ENCODE assay signal across 16 cellular contexts in the genomic region with DNA sequence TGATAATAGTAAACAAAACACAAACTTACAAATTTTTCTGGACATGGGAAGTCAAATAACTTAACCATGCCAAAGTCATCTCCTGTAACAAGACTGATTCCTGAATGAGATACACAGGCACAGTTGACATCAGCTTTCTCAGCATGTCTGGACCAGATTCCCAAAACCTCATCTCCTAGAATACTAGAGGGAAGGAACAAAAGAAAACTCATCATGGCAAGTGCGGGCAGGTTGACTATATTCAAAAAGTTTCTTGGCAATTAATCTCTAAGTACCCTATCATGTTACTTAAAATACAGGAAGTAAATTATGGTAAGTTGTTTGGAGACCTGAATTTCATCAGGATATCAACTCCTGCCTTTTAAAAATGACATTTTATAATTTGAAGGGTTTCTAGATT. TPM values are rescaled to one million over a fixed set of nuclear protein-coding genes. Genes with fewer than 3 reads are reported as not detected.
A peak's percentile ranks its signal among the peaks of the same experiment; 100 is the strongest.
DNase-seq lines count a peak whose midpoint lies in the region; ATAC-seq and TF ChIP-seq lines count a peak whose summit lies in the region.
"Had no signal": no experiment of that assay in that cellular context is flagged by ENCODE, and none has a peak within 500 bp of the region (broad histone marks: within the 10 kb centered on the region; RNA-seq: fewer than 3 reads in every experiment).

No MANE protein-coding gene starts in this region.

- no peak overlapping the region for H3K18ac ChIP-seq in IMR-90 (ENCODE audit: low read depth, low read length)

- no peak for TF ChIP-seq CTCF in HEK293 (tag by site-specific recombination; IDR thresholded peaks at IDR 0.05)
- no peak for TF ChIP-seq CTCF in IMR-90 (conservative IDR thresholded peaks at IDR 0.05; ENCODE audit: low read depth, low read length)
- TF ChIP-seq CTCF in RWPE1 (conservative IDR thresholded peaks at IDR 0.05; ENCODE audit: low read depth), result no peak
- no peak for TF ChIP-seq CTCF in endothelial cell (IDR thresholded peaks at IDR 0.05; ENCODE audit: unreplicated experiment)

- CTCF ChIA-PET in HEK293 (lab: Yijun Ruan, JAX), result interaction anchor here (0.9 kb wide), 1 partner anchor 672 kb away, joined by 5 read pairs; no protein-coding TSS in a partner anchor
- CTCF ChIA-PET in IMR-90 (lab: Yijun Ruan, JAX), result no interaction called here
- CTCF ChIA-PET in RWPE1 (lab: Yijun Ruan, JAX), result no interaction called here

- H3K36me3 Mint-ChIP-seq in endothelial cell (ENCODE audit: low read depth, unreplicated experiment), result peaks cover 3% of the 10 kb centered on the region

- H4K5ac ChIP-seq in IMR-90 (ENCODE audit: low read depth, low read length), result no peak overlapping the region

- H3K79me1 ChIP-seq in IMR-90 (ENCODE audit: low read depth in 1 of 2, low read length in 2 of 2), result peaks cover 8 to 17% of the 10 kb centered on the region in 2 experiments; a peak in 2 of 4 replicates

- no peak overlapping the region for H3K14ac ChIP-seq in IMR-90 (replicated peaks; ENCODE audit: low read depth, low read length)

- POLR2A ChIA-PET in HEK293 (lab: Yijun Ruan, JAX) (no interaction called here), IMR-90 (lab: Charles Lee; ENCODE audit: unreplicated experiment) (no interaction called here), RWPE1 (lab: Yijun Ruan, JAX; ENCODE audit: low non-redundant PET) (no interaction called here)

- no peak overlapping the region for H3K27ac Mint-ChIP-seq in endothelial cell (ENCODE audit: unreplicated experiment)

- H4K91ac ChIP-seq in IMR-90 (ENCODE audit: insufficient read depth, low read depth, low read length), result no peak overlapping the region

- no peak overlapping the region for H2BK15ac ChIP-seq in IMR-90 (ENCODE audit: low read depth, low read length)

- DNase-seq in IMR-90 (no peak), RWPE1 (ENCODE audit: low spot score) (peak; percentile 57), epithelial cell of prostate (ENCODE audit: low read depth, low spot score) (peak; percentile 65), endothelial cell (ENCODE audit: low spot score) (no peak), NCI-H2227 treated with DMSO at 0.1 percent for 48 hours (lab: John Stamatoyannopoulos, UW) (no peak), dedifferentiated amniotic fluid mesenchymal stem cell (ENCODE audit: extremely low spot score) (no peak)
- DNase-seq: CD8-positive, alpha-beta memory T cell; NCI-H1436; NCI-H2029; NCI-H226; NCI-H524 had no signal

- H2AFZ ChIP-seq in IMR-90 (replicated peaks; ENCODE audit: low read length, poor library complexity), result no peak overlapping the region

- TF ChIP-seq RAD21 in IMR-90 (IDR thresholded peaks at IDR 0.05; ENCODE audit: low read length), result no peak

- peaks cover 10% of the 10 kb centered on the region; the same call in 1 of the 2 replicates for H4K20me1 ChIP-seq in IMR-90 (ENCODE audit: insufficient read depth, low read length)

- H3K4ac ChIP-seq in IMR-90 (ENCODE audit: low read depth, low read length), result no peak overlapping the region

- no peaks in the 10 kb centered on the region for H3K27me3 Mint-ChIP-seq in endothelial cell (ENCODE audit: unreplicated experiment)
- H3K27me3 Mint-ChIP-seq: CD8-positive, alpha-beta memory T cell had no signal

- H3K9ac ChIP-seq in IMR-90 (ENCODE audit: low read depth, low read length), result no peak overlapping the region
- H3K9ac ChIP-seq: BLaER1 treated with 17β-estradiol and CSF1 and Interleukin-3, amounts not matched to agents 10 nM and 100 nM; KMS-11 had no signal

- in situ Hi-C loops in IMR-90 (cut with MboI; ENCODE audit: low sequenced_read_pairs), result no loop called here

- H3K9me3 ChIP-seq in HEK293 (ENCODE audit: control insufficient read depth, insufficient read depth, low read depth, low read length) (no peaks in the 10 kb centered on the region), IMR-90 (ENCODE audit: control insufficient read depth, insufficient read depth, low read length) (no peaks in the 10 kb centered on the region)
- H3K9me3 ChIP-seq: BLaER1 treated with 17β-estradiol and CSF1 and Interleukin-3, amounts not matched to agents 10 nM and 100 nM had no signal

- H3K4me1 ChIP-seq in HEK293 (ENCODE audit: control insufficient read depth, insufficient read depth, low read length) (peaks cover 3% of the 10 kb centered on the region; the same call in 1 of the 2 replicates), IMR-90 (ENCODE audit: control insufficient read depth, insufficient read depth, low read length) (peaks cover 8% of the 10 kb centered on the region)

- H3K36me3 ChIP-seq in HEK293 (ENCODE audit: control insufficient read depth in 2 of 2, insufficient read depth in 1 of 2, low read length in 2 of 2) (peaks cover 29 to 43% of the 10 kb centered on the region in 2 experiments), IMR-90 (ENCODE audit: control insufficient read depth, insufficient read depth, low read length) (peaks cover 8% of the 10 kb centered on the region)

- H3K4me2 ChIP-seq in IMR-90 (ENCODE audit: low read depth, low read length), result no peak overlapping the region
- H3K4me2 ChIP-seq: BLaER1 treated with 17β-estradiol and CSF1 and Interleukin-3, amounts not matched to agents 10 nM and 100 nM; KMS-11 had no signal

- H3K23ac ChIP-seq in IMR-90 (ENCODE audit: low read depth, low read length), result no peak overlapping the region

- no peak overlapping the region for H3K27ac ChIP-seq in HEK293 (ENCODE audit: extremely low read depth, low read depth, low read length)
- no peak overlapping the region for H3K27ac ChIP-seq in IMR-90 (ENCODE audit: insufficient read depth, low read length)
- peak overlapping the region; percentile 78 for H3K27ac ChIP-seq in RWPE1
- H3K27ac ChIP-seq in epithelial cell of prostate, result peak overlapping the region; percentile 64
- H3K27ac ChIP-seq: BLaER1 treated with 17β-estradiol and CSF1 and Interleukin-3, amounts not matched to agents 10 nM and 100 nM; KMS-11 had no signal

- H3K27me3 ChIP-seq in IMR-90 (ENCODE audit: control insufficient read depth, insufficient read depth, low read length), result no peaks in the 10 kb centered on the region

- no peak overlapping the region for H2AK9ac ChIP-seq in IMR-90 (replicated peaks; ENCODE audit: low read depth, low read length, poor library complexity)

- no peak overlapping the region for H2BK20ac ChIP-seq in IMR-90 (ENCODE audit: low read depth, low read length)

- no peak overlapping the region for H2AK5ac ChIP-seq in IMR-90 (ENCODE audit: low read depth, low read length)

- BruUV-seq in IMR-90 (replicated peaks; lab: Mats Ljungman, UMichigan), result no TSS peak

- intact Hi-C loops in IMR-90 (cut with micrococcal nuclease), result no loop called here

- H3K4me3 ChIP-seq in HEK293 (ENCODE audit: low read depth, low read length) (no peak overlapping the region), IMR-90 (ENCODE audit: insufficient read depth, low read depth, low read length) (no peak overlapping the region)
- H3K4me3 ChIP-seq: BLaER1 treated with 17β-estradiol and CSF1 and Interleukin-3, amounts not matched to agents 10 nM and 100 nM had no signal

- H2BK5ac ChIP-seq in IMR-90 (ENCODE audit: low read depth, low read length, poor library complexity, severe bottlenecking), result peak overlapping the region; percentile 37

- no peaks in the 10 kb centered on the region for H3K9me3 Mint-ChIP-seq in endothelial cell (ENCODE audit: unreplicated experiment)
- H3K9me3 Mint-ChIP-seq: CD8-positive, alpha-beta memory T cell had no signal

- dilution Hi-C loops in IMR-90 (cut with HindIII; ENCODE audit: low sequenced_read_pairs, unreplicated experiment), result no loop called here

- H3K56ac ChIP-seq in IMR-90 (ENCODE audit: extremely low read depth, insufficient read depth, low read length), result no peak overlapping the region

- H2BK120ac ChIP-seq in IMR-90 (ENCODE audit: low read depth, low read length), result no peak overlapping the region

- no peak for TF ChIP-seq POLR2A in IMR-90 (IDR thresholded peaks at IDR 0.05; ENCODE audit: low read depth, low read length)

- no peak overlapping the region for H3K4me3 Mint-ChIP-seq in endothelial cell (ENCODE audit: unreplicated experiment)
- H3K4me3 Mint-ChIP-seq: CD8-positive, alpha-beta memory T cell had no signal

- H3K9me1 ChIP-seq in IMR-90 (ENCODE audit: insufficient read depth, low read length), result no peaks in the 10 kb centered on the region

- H4K8ac ChIP-seq in IMR-90 (ENCODE audit: low read depth in 2 of 2, low read length in 2 of 2), result no peak overlapping the region

- WGBS in IMR-90 (ENCODE audit: extremely low coverage in 2 of 2, insufficient read length in 1 of 2), 2 experiments, result no CpG with 5 or more reads among the region's 1 CpG

- ATAC-seq in IMR-90 (ENCODE audit: low read depth), result no peak
- ATAC-seq: Panc1, Right ventricle myocardium inferior had no signal

- H3K4me1 Mint-ChIP-seq in endothelial cell (ENCODE audit: unreplicated experiment), result no peaks in the 10 kb centered on the region

TF ChIP-seq in HEK293, 187 proteins besides CTCF, POLR2A, EP300 and RAD21 (continues in another document):
- TF ChIP-seq ZFP41 (tag by site-specific recombination; IDR thresholded peaks at IDR 0.05; ENCODE audit: borderline replicate concordance) (no peak), ZNF37A (tag by site-specific recombination; IDR thresholded peaks at IDR 0.05) (no peak)

TF ChIP-seq in IMR-90, 13 proteins besides CTCF, POLR2A, EP300 and RAD21 (continues in another document):
- TF ChIP-seq, protein P1, sequence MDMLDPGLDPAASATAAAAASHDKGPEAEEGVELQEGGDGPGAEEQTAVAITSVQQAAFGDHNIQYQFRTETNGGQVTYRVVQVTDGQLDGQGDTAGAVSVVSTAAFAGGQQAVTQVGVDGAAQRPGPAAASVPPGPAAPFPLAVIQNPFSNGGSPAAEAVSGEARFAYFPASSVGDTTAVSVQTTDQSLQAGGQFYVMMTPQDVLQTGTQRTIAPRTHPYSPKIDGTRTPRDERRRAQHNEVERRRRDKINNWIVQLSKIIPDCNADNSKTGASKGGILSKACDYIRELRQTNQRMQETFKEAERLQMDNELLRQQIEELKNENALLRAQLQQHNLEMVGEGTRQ (IDR thresholded peaks at IDR 0.05; ENCODE audit: low read depth, low read length), result no peak
- no peak for TF ChIP-seq BHLHE40 (IDR thresholded peaks at IDR 0.05; ENCODE audit: low read depth, low read length)
- no peak for TF ChIP-seq CHD1 (IDR thresholded peaks at IDR 0.05; ENCODE audit: low read depth, low read length)
- TF ChIP-seq RFX5 (IDR thresholded peaks at IDR 0.05; ENCODE audit: low read depth, low read length), result no peak
- TF ChIP-seq MAFK (IDR thresholded peaks at IDR 0.05; ENCODE audit: low read depth, low read length), result no peak
- TF ChIP-seq MXI1 (IDR thresholded peaks at IDR 0.05; ENCODE audit: borderline replicate concordance, low read depth, low read length), result no peak
- no peak for TF ChIP-seq RCOR1 (IDR thresholded peaks at IDR 0.05; ENCODE audit: insufficient replicate concordance, low read length)
- TF ChIP-seq MAZ (IDR thresholded peaks at IDR 0.05; ENCODE audit: borderline replicate concordance, low read depth, low read length), result no peak
- TF ChIP-seq FOS (IDR thresholded peaks at IDR 0.05; ENCODE audit: low read depth, low read length), result no peak
- no peak for TF ChIP-seq CEBPB (IDR thresholded peaks at IDR 0.05; ENCODE audit: low read depth, low read length)

RNA-seq across cellular contexts. Expression of a gene that starts 53.9 kb away (rescaled TPM):
- total RNA-seq in IMR-90 (2012; rRNA removed) (103 and 111 TPM in 2 replicates), endothelial cell (ENCODE audit: unreplicated experiment) (57.7 TPM)
- 62.4 and 72.5 TPM in 2 replicates for polyA plus RNA-seq in IMR-90 (2012; rRNA removed)
- polyA plus RNA-seq in IMR-90 (2012; cell fraction: cytosol; rRNA removed), result 32.8 and 47.4 TPM in 2 replicates
- polyA plus RNA-seq in IMR-90 (2012; cell fraction: nucleus; rRNA removed; ENCODE audit: low replicate concordance), result 22.3 and 96.8 TPM in 2 replicates

Comparison
In these comparisons a context has a peak if more than half of its experiments do, and no peak if none do; other contexts are left out.
1. H3K27ac ChIP-seq: peak in RWPE1 (single experiment) and epithelial cell of prostate (single experiment); none in HEK293 (single experiment) and IMR-90 (single experiment).
2. DNase-seq: peak in RWPE1 (single experiment) and epithelial cell of prostate (single experiment); none in IMR-90 (single experiment), endothelial cell (single experiment), NCI-H2227 treated with DMSO at 0.1 percent for 48 hours (single experiment) and dedifferentiated amniotic fluid mesenchymal stem cell (single experiment).